ENCODE assay signal across 17 cellular contexts in genomic region chr6:106279179-106279578, GRCh38. TPM values are rescaled to one million over a fixed set of nuclear protein-coding genes. Genes with fewer than 3 reads are reported as not detected.
DNase-seq lines count a peak whose midpoint lies in the region; ATAC-seq, FAIRE-seq and TF ChIP-seq lines count a peak whose summit lies in the region.
"Had no signal": no experiment of that assay in that cellular context is flagged by ENCODE, and none has a peak within 500 bp of the region (broad histone marks: within the 10 kb centered on the region; RNA-seq: fewer than 3 reads in every experiment).

No MANE protein-coding gene starts in this region.

- H3K9me3 ChIP-seq in astrocyte (ENCODE audit: insufficient read depth, low read depth, low read length) (no peaks in the 10 kb centered on the region), lower lobe of right lung (no peaks in the 10 kb centered on the region)
- H3K9me3 ChIP-seq: adrenal gland, HAP-1, uterus had no signal

- peaks cover 32% of the 10 kb centered on the region for H3K79me2 ChIP-seq in astrocyte (ENCODE audit: insufficient read depth, low read length)

- H3K4me2 ChIP-seq in astrocyte (ENCODE audit: low read length), result peak overlapping the region; percentile 13

- H3K9ac ChIP-seq in astrocyte (ENCODE audit: low read length), result no peak overlapping the region

- FAIRE-seq in astrocyte (lab: Jason Lieb, UNC), result peak; percentile 73

- H3K4me1 ChIP-seq in astrocyte (ENCODE audit: insufficient read depth, low read length), result peaks cover 11% of the 10 kb centered on the region
- peaks cover 12% of the 10 kb centered on the region for H3K4me1 ChIP-seq in lower lobe of right lung
- H3K4me1 ChIP-seq: adrenal gland, HAP-1, uterus had no signal

- ATAC-seq in lower lobe of right lung, result no peak
- no peak for ATAC-seq in naive thymus-derived CD8-positive, alpha-beta T cell
- ATAC-seq: esophagus mucosa, left ventricle myocardium superior, right cardiac atrium had no signal

- TF ChIP-seq CTCF in astrocyte (IDR thresholded peaks at IDR 0.05; ENCODE audit: insufficient read depth, low read depth, low read length) (no peak), nephron progenitor cell (IDR thresholded peaks at IDR 0.05) (no peak), lower lobe of right lung (IDR thresholded peaks at IDR 0.05) (no peak)

- H3K27ac ChIP-seq in astrocyte (ENCODE audit: low read depth, low read length), result peak overlapping the region; percentile 49
- H3K27ac ChIP-seq in lower lobe of right lung, result no peak overlapping the region
- H3K27ac ChIP-seq: adrenal gland, uterus, VCaP had no signal

- H3K9me3 Mint-ChIP-seq in astrocyte (ENCODE audit: unreplicated experiment) (peaks cover 4% of the 10 kb centered on the region), nephron progenitor cell (no peaks in the 10 kb centered on the region)
- H3K9me3 Mint-ChIP-seq in naive thymus-derived CD8-positive, alpha-beta T cell, result no peaks in the 10 kb centered on the region

- H3K36me3 ChIP-seq in astrocyte (ENCODE audit: insufficient read depth, low read length), result no peaks in the 10 kb centered on the region
- peaks cover 11% of the 10 kb centered on the region for H3K36me3 ChIP-seq in lower lobe of right lung
- H3K36me3 ChIP-seq: uterus had no signal

- H3K4me3 Mint-ChIP-seq in astrocyte (ENCODE audit: unreplicated experiment) (no peak overlapping the region), nephron progenitor cell (no peak overlapping the region)
- no peak overlapping the region for H3K4me3 Mint-ChIP-seq in naive thymus-derived CD8-positive, alpha-beta T cell

- DNase-seq in ELR (ENCODE audit: low read depth) (peak; percentile 88), LHCN-M2 (ENCODE audit: low read depth) (peak; percentile 75), astrocyte (ENCODE audit: low read depth) (peak; percentile 73), nephron progenitor cell (no peak), NCI-H510A (lab: John Stamatoyannopoulos, UW) (no peak), lower lobe of right lung (no peak)
- DNase-seq in naive thymus-derived CD8-positive, alpha-beta T cell, result no peak
- DNase-seq: activated CD8-positive, alpha-beta memory T cell treated with anti-CD3 and anti-CD28 coated beads, Interleukin-2, amount 50 U/mL, for 48 hours; adrenal gland; dermis blood vessel endothelial cell; left ventricle myocardium superior; right cardiac atrium; stimulated activated naive CD4-positive, alpha-beta T cell; uterus had no signal

- no peaks in the 10 kb centered on the region for H3K27me3 Mint-ChIP-seq in astrocyte (ENCODE audit: low read depth, unreplicated experiment)
- no peaks in the 10 kb centered on the region for H3K27me3 Mint-ChIP-seq in nephron progenitor cell (ENCODE audit: low read depth, poor library complexity)
- no peaks in the 10 kb centered on the region for H3K27me3 Mint-ChIP-seq in naive thymus-derived CD8-positive, alpha-beta T cell

- no peaks in the 10 kb centered on the region for H3K27me3 ChIP-seq in astrocyte (ENCODE audit: insufficient read depth, low read length)
- no peaks in the 10 kb centered on the region for H3K27me3 ChIP-seq in lower lobe of right lung (ENCODE audit: low read depth)
- H3K27me3 ChIP-seq: adrenal gland, uterus had no signal

- POLR2A ChIA-PET in naive thymus-derived CD8-positive, alpha-beta T cell (lab: Charles Lee), result no interaction called here

- H3K4me3 ChIP-seq in astrocyte (ENCODE audit: insufficient read depth, low read depth, low read length) (no peak overlapping the region), lower lobe of right lung (no peak overlapping the region)
- H3K4me3 ChIP-seq: adrenal gland, HAP-1, uterus had no signal

- peak overlapping the region; percentile 58 for H3K27ac Mint-ChIP-seq in astrocyte (ENCODE audit: unreplicated experiment)
- H3K27ac Mint-ChIP-seq in nephron progenitor cell, result peak overlapping the region; percentile 7
- H3K27ac Mint-ChIP-seq in naive thymus-derived CD8-positive, alpha-beta T cell, result peak overlapping the region in 2 of 10 donors; percentile 4

- H4K20me1 ChIP-seq in astrocyte (ENCODE audit: insufficient read depth, low read length), result peaks cover 7% of the 10 kb centered on the region

- intact Hi-C loops in lower lobe of right lung (cut with DNase I), result no loop called here

- H3K4me1 Mint-ChIP-seq in astrocyte (ENCODE audit: low read depth, unreplicated experiment) (peaks cover 22% of the 10 kb centered on the region), nephron progenitor cell (peaks cover 6% of the 10 kb centered on the region)
- peaks cover 5 to 35% (median 28%) of the 10 kb centered on the region in 4 donors for H3K4me1 Mint-ChIP-seq in naive thymus-derived CD8-positive, alpha-beta T cell

- H2AFZ ChIP-seq in astrocyte (ENCODE audit: low read depth, low read length), result no peak overlapping the region

- H3K36me3 Mint-ChIP-seq in astrocyte (ENCODE audit: low read depth, unreplicated experiment) (peaks cover 1% of the 10 kb centered on the region), nephron progenitor cell (ENCODE audit: low read depth) (peaks cover 37% of the 10 kb centered on the region)
- H3K36me3 Mint-ChIP-seq in naive thymus-derived CD8-positive, alpha-beta T cell, result peaks cover 11 to 31% (median 26%) of the 10 kb centered on the region in 3 donors

RNA-seq across cellular contexts. Expression of gene ATG5, which starts 46.4 kb away (rescaled TPM):
- total RNA-seq in LHCN-M2 (2014; rRNA removed) (47.4 and 51.9 TPM in 2 replicates), astrocyte (37.8 and 39.3 TPM in 2 replicates), lower lobe of right lung (33.6 TPM)
- 20.8 TPM for polyA plus RNA-seq in LHCN-M2 (2012)
- total RNA-seq in naive thymus-derived CD8-positive, alpha-beta T cell, result 10 to 100 TPM; 24.4 to 27.5 TPM
- polyA plus RNA-seq in naive thymus-derived CD8-positive, alpha-beta T cell, result 10 to 100 TPM; 27.8 to 30.4 (median 29.0) TPM

Comparison
In these comparisons a context has a peak if more than half of its experiments do, and no peak if none do; other contexts are left out.
1. DNase-seq: peak in ELR (single experiment), LHCN-M2 (single experiment) and astrocyte (single experiment); none in nephron progenitor cell (single experiment), NCI-H510A (single experiment), lower lobe of right lung (single experiment) and naive thymus-derived CD8-positive, alpha-beta T cell (0 of 10).